1 cellular context compared by ENCODE assay signal in genomic region chr13:40789275-40790231, GRCh38.
TF ChIP-seq lines count a peak whose summit lies in the region.

Gene SLC25A15 (plus strand): TSS chr13:40789611. CDS start chr13:40793227, 3,616 bp downstream.

TF ChIP-seq in K562, 482 proteins besides CTCF, POLR2A, EP300 and RAD21 (continued from another document and continues in another):
- TF ChIP-seq NFE2L1 (tag; IDR thresholded peaks at IDR 0.05; ENCODE audit: borderline replicate concordance, low read depth) = no peak
- no peak for TF ChIP-seq NR2F6 (CRISPR knock-in tag; IDR thresholded peaks at IDR 0.05)
- TF ChIP-seq, protein P1, sequence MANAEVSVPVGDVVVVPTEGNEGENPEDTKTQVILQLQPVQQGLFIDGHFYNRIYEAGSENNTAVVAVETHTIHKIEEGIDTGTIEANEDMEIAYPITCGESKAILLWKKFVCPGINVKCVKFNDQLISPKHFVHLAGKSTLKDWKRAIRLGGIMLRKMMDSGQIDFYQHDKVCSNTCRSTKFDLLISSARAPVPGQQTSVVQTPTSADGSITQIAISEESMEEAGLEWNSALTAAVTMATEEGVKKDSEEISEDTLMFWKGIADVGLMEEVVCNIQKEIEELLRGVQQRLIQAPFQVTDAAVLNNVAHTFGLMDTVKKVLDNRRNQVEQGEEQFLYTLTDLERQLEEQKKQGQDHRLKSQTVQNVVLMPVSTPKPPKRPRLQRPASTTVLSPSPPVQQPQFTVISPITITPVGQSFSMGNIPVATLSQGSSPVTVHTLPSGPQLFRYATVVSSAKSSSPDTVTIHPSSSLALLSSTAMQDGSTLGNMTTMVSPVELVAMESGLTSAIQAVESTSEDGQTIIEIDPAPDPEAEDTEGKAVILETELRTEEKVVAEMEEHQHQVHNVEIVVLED (CRISPR knock-in tag; IDR thresholded peaks at IDR 0.05) = 0 out of 2 replicates have a peak, but pooled peaks have one; percentile 7
- peak; percentile 74 for TF ChIP-seq ZFX (CRISPR knock-in tag; IDR thresholded peaks at IDR 0.05)
- TF ChIP-seq ZNF583 (CRISPR knock-in tag; IDR thresholded peaks at IDR 0.05) = no peak
- TF ChIP-seq MYBL2 (IDR thresholded peaks at IDR 0.05; ENCODE audit: low read depth) = no peak
- TF ChIP-seq MYBL2 (CRISPR knock-in tag; IDR thresholded peaks at IDR 0.05; ENCODE audit: borderline replicate concordance) = no peak
- TF ChIP-seq LCOR (CRISPR knock-in tag; IDR thresholded peaks at IDR 0.05) = no peak
- peak; percentile 83 for TF ChIP-seq RBFOX2 (IDR thresholded peaks at IDR 0.05; ENCODE audit: low read depth, low read length)
- TF ChIP-seq SIN3B (IDR thresholded peaks at IDR 0.05; ENCODE audit: low read depth) = peak; percentile 38; the same call in 1 of the 2 replicates
- TF ChIP-seq ZNF592 (IDR thresholded peaks at IDR 0.05) = peak; percentile 60; the same call in 1 of the 2 replicates
- TF ChIP-seq CXXC5 (CRISPR knock-in tag; IDR thresholded peaks at IDR 0.05) = peak; percentile 76
- no peak for TF ChIP-seq HNRNPUL1 (IDR thresholded peaks at IDR 0.05; ENCODE audit: low read length)
- TF ChIP-seq SNIP1 (IDR thresholded peaks at IDR 0.05; ENCODE audit: low read depth) = no peak
- TF ChIP-seq SMARCA5 (IDR thresholded peaks at IDR 0.05) = no peak
- no peak for TF ChIP-seq NUFIP1 (IDR thresholded peaks at IDR 0.05; ENCODE audit: partially characterized antibody)
- TF ChIP-seq CHCHD3 (CRISPR knock-in tag; IDR thresholded peaks at IDR 0.05) = no peak
- TF ChIP-seq HNRNPL (IDR thresholded peaks at IDR 0.05; ENCODE audit: low read depth, low read length) = peak; percentile 98
- peak; percentile 95 for TF ChIP-seq GATAD2B (IDR thresholded peaks at IDR 0.05; ENCODE audit: borderline replicate concordance)
- TF ChIP-seq SETDB1 (IDR thresholded peaks at IDR 0.05; ENCODE audit: low read length) = no peak
- no peak for TF ChIP-seq RBM17 (IDR thresholded peaks at IDR 0.05; ENCODE audit: borderline replicate concordance, low read depth, low read length)
- TF ChIP-seq TBP (optimal IDR thresholded peaks at IDR 0.05; ENCODE audit: low read depth, low read length) = peak; percentile 49
- TF ChIP-seq SAP30 (IDR thresholded peaks at IDR 0.05; ENCODE audit: borderline replicate concordance, insufficient read depth, low read depth, low read length, poor library complexity, severe bottlenecking) = peak; percentile 34
- TF ChIP-seq PRMT5 (CRISPR knock-in tag; IDR thresholded peaks at IDR 0.05) = no peak
- no peak for TF ChIP-seq TCF3 (CRISPR knock-in tag; IDR thresholded peaks at IDR 0.05)
- TF ChIP-seq SUPT5H (IDR thresholded peaks at IDR 0.05) = no peak; the same call in 1 of the 2 replicates
- TF ChIP-seq PRDM10 (IDR thresholded peaks at IDR 0.05; ENCODE audit: partially characterized antibody) = no peak
- TF ChIP-seq, protein P2, sequence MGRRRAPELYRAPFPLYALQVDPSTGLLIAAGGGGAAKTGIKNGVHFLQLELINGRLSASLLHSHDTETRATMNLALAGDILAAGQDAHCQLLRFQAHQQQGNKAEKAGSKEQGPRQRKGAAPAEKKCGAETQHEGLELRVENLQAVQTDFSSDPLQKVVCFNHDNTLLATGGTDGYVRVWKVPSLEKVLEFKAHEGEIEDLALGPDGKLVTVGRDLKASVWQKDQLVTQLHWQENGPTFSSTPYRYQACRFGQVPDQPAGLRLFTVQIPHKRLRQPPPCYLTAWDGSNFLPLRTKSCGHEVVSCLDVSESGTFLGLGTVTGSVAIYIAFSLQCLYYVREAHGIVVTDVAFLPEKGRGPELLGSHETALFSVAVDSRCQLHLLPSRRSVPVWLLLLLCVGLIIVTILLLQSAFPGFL (CRISPR knock-in tag; IDR thresholded peaks at IDR 0.05) = no peak
- TF ChIP-seq HNRNPLL (IDR thresholded peaks at IDR 0.05; ENCODE audit: low read depth, low read length, poor library complexity, severe bottlenecking) = peak; percentile 17
- no peak for TF ChIP-seq CHD7 (IDR thresholded peaks at IDR 0.05; ENCODE audit: low read depth, low read length)
- TF ChIP-seq TRIM24 (IDR thresholded peaks at IDR 0.05) = no peak
- no peak for TF ChIP-seq ZNF124 (CRISPR knock-in tag; IDR thresholded peaks at IDR 0.05)
- TF ChIP-seq SIRT6 (IDR thresholded peaks at IDR 0.05; ENCODE audit: low read depth, low read length) = no peak
- no peak for TF ChIP-seq ZNF445 (CRISPR knock-in tag; IDR thresholded peaks at IDR 0.05; ENCODE audit: low read depth)
- peak; percentile 70 for TF ChIP-seq ELF1 (tag; IDR thresholded peaks at IDR 0.05)
- TF ChIP-seq GABPA (tag; conservative IDR thresholded peaks at IDR 0.05; ENCODE audit: low read depth) = peak; percentile 87
- peak; percentile 88 for TF ChIP-seq CTBP1 (IDR thresholded peaks at IDR 0.05; ENCODE audit: borderline replicate concordance)
- TF ChIP-seq HNRNPH1 (optimal IDR thresholded peaks at IDR 0.05; ENCODE audit: low read depth, low read length) = no peak
- TF ChIP-seq, protein P3, sequence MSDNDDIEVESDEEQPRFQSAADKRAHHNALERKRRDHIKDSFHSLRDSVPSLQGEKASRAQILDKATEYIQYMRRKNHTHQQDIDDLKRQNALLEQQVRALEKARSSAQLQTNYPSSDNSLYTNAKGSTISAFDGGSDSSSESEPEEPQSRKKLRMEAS (CRISPR knock-in tag; IDR thresholded peaks at IDR 0.05) = peak; percentile 23; the same call in 1 of the 2 replicates
- TF ChIP-seq ZFPM2 (CRISPR knock-in tag; IDR thresholded peaks at IDR 0.05) = no peak
- TF ChIP-seq TCFL5 (CRISPR knock-in tag; conservative IDR thresholded peaks at IDR 0.05) = no peak
- TF ChIP-seq, protein P4, sequence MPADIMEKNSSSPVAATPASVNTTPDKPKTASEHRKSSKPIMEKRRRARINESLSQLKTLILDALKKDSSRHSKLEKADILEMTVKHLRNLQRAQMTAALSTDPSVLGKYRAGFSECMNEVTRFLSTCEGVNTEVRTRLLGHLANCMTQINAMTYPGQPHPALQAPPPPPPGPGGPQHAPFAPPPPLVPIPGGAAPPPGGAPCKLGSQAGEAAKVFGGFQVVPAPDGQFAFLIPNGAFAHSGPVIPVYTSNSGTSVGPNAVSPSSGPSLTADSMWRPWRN (IDR thresholded peaks at IDR 0.05; ENCODE audit: low read depth) = no peak
- no peak for TF ChIP-seq ADNP (tag; IDR thresholded peaks at IDR 0.05)
